In the genomic region with DNA sequence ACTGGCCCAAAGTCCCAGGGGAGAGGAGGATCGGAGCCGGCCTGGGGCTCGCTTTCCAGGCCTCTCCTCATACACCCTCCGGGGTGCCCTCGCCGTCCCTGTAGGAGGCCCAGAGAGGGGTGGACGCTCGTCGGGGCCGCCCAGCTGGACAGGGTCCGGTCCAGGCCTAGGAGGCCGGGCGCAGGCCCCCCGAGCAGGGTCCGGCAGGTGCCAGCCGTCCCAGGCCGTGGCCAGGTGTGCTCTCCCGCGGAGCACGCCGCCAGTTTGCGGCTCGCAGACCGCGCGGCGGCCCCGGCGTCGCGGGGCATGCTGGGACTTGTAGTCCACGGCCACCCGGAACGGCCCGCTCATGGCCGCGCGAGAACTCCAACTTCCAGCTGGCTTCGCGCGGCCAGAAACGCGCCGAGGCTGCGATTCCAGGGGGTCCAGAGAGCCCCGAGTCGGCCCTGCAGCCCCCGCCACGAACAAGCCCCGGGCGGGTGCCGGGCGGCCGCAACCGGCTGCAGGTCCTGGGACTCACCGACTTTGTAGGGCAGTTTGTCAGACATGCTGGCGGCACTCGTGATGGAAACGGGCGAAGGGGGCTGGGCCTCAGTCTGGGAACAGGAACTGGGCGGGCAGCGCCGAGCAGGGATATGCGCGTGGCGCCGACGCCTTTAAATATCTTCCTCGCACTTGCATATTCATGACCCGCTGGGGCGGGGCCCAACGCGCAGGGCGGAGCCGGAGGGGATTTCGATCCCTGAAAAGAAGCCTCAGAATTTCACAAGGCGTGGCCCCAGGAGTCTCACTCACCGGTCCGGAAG, we compare ENCODE assay signal across 1 cellular context.
TF ChIP-seq lines count a peak whose summit lies in the region.

A gene (minus strand): TSS at position 633 of the 806 bp plus-strand sequence. CDS start 85 bp downstream, at position 548.

TF ChIP-seq in HepG2, 621 proteins besides CTCF, POLR2A, EP300 and RAD21 (continued from another document and continues in another):
- TF ChIP-seq, protein P1, sequence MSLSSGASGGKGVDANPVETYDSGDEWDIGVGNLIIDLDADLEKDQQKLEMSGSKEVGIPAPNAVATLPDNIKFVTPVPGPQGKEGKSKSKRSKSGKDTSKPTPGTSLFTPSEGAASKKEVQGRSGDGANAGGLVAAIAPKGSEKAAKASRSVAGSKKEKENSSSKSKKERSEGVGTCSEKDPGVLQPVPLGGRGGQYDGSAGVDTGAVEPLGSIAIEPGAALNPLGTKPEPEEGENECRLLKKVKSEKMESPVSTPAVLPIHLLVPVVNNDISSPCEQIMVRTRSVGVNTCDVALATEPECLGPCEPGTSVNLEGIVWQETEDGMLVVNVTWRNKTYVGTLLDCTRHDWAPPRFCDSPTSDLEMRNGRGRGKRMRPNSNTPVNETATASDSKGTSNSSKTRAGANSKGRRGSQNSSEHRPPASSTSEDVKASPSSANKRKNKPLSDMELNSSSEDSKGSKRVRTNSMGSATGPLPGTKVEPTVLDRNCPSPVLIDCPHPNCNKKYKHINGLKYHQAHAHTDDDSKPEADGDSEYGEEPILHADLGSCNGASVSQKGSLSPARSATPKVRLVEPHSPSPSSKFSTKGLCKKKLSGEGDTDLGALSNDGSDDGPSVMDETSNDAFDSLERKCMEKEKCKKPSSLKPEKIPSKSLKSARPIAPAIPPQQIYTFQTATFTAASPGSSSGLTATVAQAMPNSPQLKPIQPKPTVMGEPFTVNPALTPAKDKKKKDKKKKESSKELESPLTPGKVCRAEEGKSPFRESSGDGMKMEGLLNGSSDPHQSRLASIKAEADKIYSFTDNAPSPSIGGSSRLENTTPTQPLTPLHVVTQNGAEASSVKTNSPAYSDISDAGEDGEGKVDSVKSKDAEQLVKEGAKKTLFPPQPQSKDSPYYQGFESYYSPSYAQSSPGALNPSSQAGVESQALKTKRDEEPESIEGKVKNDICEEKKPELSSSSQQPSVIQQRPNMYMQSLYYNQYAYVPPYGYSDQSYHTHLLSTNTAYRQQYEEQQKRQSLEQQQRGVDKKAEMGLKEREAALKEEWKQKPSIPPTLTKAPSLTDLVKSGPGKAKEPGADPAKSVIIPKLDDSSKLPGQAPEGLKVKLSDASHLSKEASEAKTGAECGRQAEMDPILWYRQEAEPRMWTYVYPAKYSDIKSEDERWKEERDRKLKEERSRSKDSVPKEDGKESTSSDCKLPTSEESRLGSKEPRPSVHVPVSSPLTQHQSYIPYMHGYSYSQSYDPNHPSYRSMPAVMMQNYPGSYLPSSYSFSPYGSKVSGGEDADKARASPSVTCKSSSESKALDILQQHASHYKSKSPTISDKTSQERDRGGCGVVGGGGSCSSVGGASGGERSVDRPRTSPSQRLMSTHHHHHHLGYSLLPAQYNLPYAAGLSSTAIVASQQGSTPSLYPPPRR (CRISPR knock-in tag; IDR thresholded peaks at IDR 0.05; ENCODE audit: borderline replicate concordance): no peak
- TF ChIP-seq, protein P2, sequence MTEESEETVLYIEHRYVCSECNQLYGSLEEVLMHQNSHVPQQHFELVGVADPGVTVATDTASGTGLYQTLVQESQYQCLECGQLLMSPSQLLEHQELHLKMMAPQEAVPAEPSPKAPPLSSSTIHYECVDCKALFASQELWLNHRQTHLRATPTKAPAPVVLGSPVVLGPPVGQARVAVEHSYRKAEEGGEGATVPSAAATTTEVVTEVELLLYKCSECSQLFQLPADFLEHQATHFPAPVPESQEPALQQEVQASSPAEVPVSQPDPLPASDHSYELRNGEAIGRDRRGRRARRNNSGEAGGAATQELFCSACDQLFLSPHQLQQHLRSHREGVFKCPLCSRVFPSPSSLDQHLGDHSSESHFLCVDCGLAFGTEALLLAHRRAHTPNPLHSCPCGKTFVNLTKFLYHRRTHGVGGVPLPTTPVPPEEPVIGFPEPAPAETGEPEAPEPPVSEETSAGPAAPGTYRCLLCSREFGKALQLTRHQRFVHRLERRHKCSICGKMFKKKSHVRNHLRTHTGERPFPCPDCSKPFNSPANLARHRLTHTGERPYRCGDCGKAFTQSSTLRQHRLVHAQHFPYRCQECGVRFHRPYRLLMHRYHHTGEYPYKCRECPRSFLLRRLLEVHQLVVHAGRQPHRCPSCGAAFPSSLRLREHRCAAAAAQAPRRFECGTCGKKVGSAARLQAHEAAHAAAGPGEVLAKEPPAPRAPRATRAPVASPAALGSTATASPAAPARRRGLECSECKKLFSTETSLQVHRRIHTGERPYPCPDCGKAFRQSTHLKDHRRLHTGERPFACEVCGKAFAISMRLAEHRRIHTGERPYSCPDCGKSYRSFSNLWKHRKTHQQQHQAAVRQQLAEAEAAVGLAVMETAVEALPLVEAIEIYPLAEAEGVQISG (CRISPR knock-in tag; IDR thresholded peaks at IDR 0.05): peak; percentile 90
- TF ChIP-seq EZH2 (conservative IDR thresholded peaks at IDR 0.05; ENCODE audit: low read depth, low read length) (no peak), ZNF235 (CRISPR knock-in tag; IDR thresholded peaks at IDR 0.05; ENCODE audit: borderline replicate concordance) (peak; percentile 91; the same call in 1 of the 2 replicates), RBAK (CRISPR knock-in tag; IDR thresholded peaks at IDR 0.05) (0 out of 2 replicates have a peak, but pooled peaks have one; percentile 6), ZNF382 (CRISPR knock-in tag; IDR thresholded peaks at IDR 0.05; ENCODE audit: borderline replicate concordance) (no peak), ZNF543 (CRISPR knock-in tag; IDR thresholded peaks at IDR 0.05) (peak; percentile 68; the same call in 1 of the 2 replicates), ZNF546 (CRISPR knock-in tag; conservative IDR thresholded peaks at IDR 0.05) (peak; percentile 85; the same call in 1 of the 2 replicates), TGIF2 (CRISPR knock-in tag; IDR thresholded peaks at IDR 0.05) (peak; percentile 50), TAF1 (CRISPR knock-in tag; IDR thresholded peaks at IDR 0.05) (peak; percentile 93), CBX1 (IDR thresholded peaks at IDR 0.05; ENCODE audit: low read depth) (peak; percentile 8), FOXK1 (CRISPR knock-in tag; IDR thresholded peaks at IDR 0.05; ENCODE audit: borderline replicate concordance, low read depth) (peak; percentile 73), ETV5 (CRISPR knock-in tag; IDR thresholded peaks at IDR 0.05; ENCODE audit: borderline replicate concordance) (no peak), KLF13 (CRISPR knock-in tag; IDR thresholded peaks at IDR 0.05) (peak; percentile 93; the same call in 1 of the 2 replicates), SOX6 (IDR thresholded peaks at IDR 0.05) (no peak), SOX6 (CRISPR knock-in tag; IDR thresholded peaks at IDR 0.05) (peak; percentile 85), ZNF10 (CRISPR knock-in tag; IDR thresholded peaks at IDR 0.05; ENCODE audit: borderline replicate concordance, low read depth) (no peak), ZNF569 (CRISPR knock-in tag; IDR thresholded peaks at IDR 0.05; ENCODE audit: borderline replicate concordance) (0 out of 2 replicates have a peak, but pooled peaks have one; percentile 84), ATM (IDR thresholded peaks at IDR 0.05; ENCODE audit: borderline replicate concordance) (no peak), NR2F2 (IDR thresholded peaks at IDR 0.05; ENCODE audit: borderline replicate concordance, low read depth) (peak; percentile 24; the same call in 1 of the 2 replicates), RBM22 (optimal IDR thresholded peaks at IDR 0.05; ENCODE audit: low read length) (no peak), NR2F6 (IDR thresholded peaks at IDR 0.05) (no peak), NR2F6 (CRISPR knock-in tag; IDR thresholded peaks at IDR 0.05) (0 out of 2 replicates have a peak, but pooled peaks have one; percentile 15), RFXANK (CRISPR knock-in tag; IDR thresholded peaks at IDR 0.05) (peak; percentile 25; the same call in 1 of the 2 replicates), POLR2AphosphoS2 (IDR thresholded peaks at IDR 0.05; ENCODE audit: low read depth, low read length) (no peak; the same call in 1 of the 2 replicates), ZNF557 (CRISPR knock-in tag; IDR thresholded peaks at IDR 0.05) (no peak; the same call in 1 of the 2 replicates), GTF3A (CRISPR knock-in tag; conservative IDR thresholded peaks at IDR 0.05) (no peak), SOX13 (IDR thresholded peaks at IDR 0.05) (0 out of 2 replicates have a peak, but pooled peaks have one; percentile 9), SOX13 (CRISPR knock-in tag; conservative IDR thresholded peaks at IDR 0.05 in 1 of 2, IDR thresholded peaks at IDR 0.05 in 1 of 2) (peak in 1 of 2 experiments; percentile 61; a peak in 2 of 4 replicates), RBFOX2 (IDR thresholded peaks at IDR 0.05; ENCODE audit: low read depth, low read length) (peak; percentile 99), PCBP1 (IDR thresholded peaks at IDR 0.05; ENCODE audit: borderline replicate concordance, low read depth, low read length) (0 out of 2 replicates have a peak, but pooled peaks have one; percentile 79)
- TF ChIP-seq, protein P3, sequence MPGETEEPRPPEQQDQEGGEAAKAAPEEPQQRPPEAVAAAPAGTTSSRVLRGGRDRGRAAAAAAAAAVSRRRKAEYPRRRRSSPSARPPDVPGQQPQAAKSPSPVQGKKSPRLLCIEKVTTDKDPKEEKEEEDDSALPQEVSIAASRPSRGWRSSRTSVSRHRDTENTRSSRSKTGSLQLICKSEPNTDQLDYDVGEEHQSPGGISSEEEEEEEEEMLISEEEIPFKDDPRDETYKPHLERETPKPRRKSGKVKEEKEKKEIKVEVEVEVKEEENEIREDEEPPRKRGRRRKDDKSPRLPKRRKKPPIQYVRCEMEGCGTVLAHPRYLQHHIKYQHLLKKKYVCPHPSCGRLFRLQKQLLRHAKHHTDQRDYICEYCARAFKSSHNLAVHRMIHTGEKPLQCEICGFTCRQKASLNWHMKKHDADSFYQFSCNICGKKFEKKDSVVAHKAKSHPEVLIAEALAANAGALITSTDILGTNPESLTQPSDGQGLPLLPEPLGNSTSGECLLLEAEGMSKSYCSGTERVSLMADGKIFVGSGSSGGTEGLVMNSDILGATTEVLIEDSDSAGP (CRISPR knock-in tag; IDR thresholded peaks at IDR 0.05; ENCODE audit: borderline replicate concordance): peak; percentile 99
- TF ChIP-seq, protein P4, sequence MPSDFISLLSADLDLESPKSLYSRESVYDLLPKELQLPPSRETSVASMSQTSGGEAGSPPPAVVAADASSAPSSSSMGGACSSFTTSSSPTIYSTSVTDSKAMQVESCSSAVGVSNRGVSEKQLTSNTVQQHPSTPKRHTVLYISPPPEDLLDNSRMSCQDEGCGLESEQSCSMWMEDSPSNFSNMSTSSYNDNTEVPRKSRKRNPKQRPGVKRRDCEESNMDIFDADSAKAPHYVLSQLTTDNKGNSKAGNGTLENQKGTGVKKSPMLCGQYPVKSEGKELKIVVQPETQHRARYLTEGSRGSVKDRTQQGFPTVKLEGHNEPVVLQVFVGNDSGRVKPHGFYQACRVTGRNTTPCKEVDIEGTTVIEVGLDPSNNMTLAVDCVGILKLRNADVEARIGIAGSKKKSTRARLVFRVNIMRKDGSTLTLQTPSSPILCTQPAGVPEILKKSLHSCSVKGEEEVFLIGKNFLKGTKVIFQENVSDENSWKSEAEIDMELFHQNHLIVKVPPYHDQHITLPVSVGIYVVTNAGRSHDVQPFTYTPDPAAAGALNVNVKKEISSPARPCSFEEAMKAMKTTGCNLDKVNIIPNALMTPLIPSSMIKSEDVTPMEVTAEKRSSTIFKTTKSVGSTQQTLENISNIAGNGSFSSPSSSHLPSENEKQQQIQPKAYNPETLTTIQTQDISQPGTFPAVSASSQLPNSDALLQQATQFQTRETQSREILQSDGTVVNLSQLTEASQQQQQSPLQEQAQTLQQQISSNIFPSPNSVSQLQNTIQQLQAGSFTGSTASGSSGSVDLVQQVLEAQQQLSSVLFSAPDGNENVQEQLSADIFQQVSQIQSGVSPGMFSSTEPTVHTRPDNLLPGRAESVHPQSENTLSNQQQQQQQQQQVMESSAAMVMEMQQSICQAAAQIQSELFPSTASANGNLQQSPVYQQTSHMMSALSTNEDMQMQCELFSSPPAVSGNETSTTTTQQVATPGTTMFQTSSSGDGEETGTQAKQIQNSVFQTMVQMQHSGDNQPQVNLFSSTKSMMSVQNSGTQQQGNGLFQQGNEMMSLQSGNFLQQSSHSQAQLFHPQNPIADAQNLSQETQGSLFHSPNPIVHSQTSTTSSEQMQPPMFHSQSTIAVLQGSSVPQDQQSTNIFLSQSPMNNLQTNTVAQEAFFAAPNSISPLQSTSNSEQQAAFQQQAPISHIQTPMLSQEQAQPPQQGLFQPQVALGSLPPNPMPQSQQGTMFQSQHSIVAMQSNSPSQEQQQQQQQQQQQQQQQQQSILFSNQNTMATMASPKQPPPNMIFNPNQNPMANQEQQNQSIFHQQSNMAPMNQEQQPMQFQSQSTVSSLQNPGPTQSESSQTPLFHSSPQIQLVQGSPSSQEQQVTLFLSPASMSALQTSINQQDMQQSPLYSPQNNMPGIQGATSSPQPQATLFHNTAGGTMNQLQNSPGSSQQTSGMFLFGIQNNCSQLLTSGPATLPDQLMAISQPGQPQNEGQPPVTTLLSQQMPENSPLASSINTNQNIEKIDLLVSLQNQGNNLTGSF (CRISPR knock-in tag; IDR thresholded peaks at IDR 0.05): peak; percentile 46
- TF ChIP-seq, protein P5, sequence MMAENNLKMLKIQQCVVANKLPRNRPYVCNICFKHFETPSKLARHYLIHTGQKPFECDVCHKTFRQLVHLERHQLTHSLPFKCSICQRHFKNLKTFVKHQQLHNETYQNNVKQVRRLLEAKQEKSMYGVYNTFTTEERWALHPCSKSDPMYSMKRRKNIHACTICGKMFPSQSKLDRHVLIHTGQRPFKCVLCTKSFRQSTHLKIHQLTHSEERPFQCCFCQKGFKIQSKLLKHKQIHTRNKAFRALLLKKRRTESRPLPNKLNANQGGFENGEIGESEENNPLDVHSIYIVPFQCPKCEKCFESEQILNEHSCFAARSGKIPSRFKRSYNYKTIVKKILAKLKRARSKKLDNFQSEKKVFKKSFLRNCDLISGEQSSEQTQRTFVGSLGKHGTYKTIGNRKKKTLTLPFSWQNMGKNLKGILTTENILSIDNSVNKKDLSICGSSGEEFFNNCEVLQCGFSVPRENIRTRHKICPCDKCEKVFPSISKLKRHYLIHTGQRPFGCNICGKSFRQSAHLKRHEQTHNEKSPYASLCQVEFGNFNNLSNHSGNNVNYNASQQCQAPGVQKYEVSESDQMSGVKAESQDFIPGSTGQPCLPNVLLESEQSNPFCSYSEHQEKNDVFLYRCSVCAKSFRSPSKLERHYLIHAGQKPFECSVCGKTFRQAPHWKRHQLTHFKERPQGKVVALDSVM (CRISPR knock-in tag; IDR thresholded peaks at IDR 0.05): 0 out of 2 replicates have a peak, but pooled peaks have one; percentile 14
- TF ChIP-seq, protein P6, sequence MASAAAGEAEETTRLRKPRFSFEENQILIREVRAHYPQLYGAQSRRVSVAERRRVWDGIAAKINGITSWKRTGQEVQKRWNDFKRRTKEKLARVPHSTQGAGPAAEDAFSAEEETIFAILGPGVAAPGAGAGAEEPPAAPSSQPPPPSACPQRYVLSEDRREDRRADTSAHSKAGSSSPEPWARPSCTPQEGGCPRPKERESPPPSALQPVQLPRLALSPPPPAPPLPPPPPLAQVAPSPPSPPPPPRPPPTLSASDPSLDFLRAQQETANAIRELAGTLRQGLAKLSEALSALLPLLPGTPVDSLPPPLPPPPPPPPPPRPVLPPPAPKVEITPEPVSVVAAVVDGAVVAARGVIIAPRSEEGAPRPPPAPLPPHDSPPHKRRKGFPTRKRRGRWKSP (CRISPR knock-in tag; IDR thresholded peaks at IDR 0.05): peak; percentile 93
- TF ChIP-seq, protein P7, sequence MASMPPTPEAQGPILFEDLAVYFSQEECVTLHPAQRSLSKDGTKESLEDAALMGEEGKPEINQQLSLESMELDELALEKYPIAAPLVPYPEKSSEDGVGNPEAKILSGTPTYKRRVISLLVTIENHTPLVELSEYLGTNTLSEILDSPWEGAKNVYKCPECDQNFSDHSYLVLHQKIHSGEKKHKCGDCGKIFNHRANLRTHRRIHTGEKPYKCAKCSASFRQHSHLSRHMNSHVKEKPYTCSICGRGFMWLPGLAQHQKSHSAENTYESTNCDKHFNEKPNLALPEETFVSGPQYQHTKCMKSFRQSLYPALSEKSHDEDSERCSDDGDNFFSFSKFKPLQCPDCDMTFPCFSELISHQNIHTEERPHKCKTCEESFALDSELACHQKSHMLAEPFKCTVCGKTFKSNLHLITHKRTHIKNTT (CRISPR knock-in tag; IDR thresholded peaks at IDR 0.05): no peak; the same call in 1 of the 2 replicates
